Comparison of ENCODE assay signal across 24 cellular contexts in genomic region chr20:55471052-55472006, GRCh38.
DNase-seq lines count a peak whose midpoint lies in the region; ATAC-seq, FAIRE-seq and TF ChIP-seq lines count a peak whose summit lies in the region.
"Had no signal": no experiment of that assay in that cellular context is flagged by ENCODE, and none has a peak within 500 bp of the region (broad histone marks: within the 10 kb centered on the region; RNA-seq: fewer than 3 reads in every experiment).

No MANE protein-coding gene starts in this region.

- BruUV-seq in HepG2 (replicated peaks; lab: Mats Ljungman, UMichigan), result no TSS peak

- TF ChIP-seq RAD21 in HepG2 (CRISPR knock-in tag; IDR thresholded peaks at IDR 0.05), result peak; percentile 13; the same call in 1 of the 2 replicates

- H3K9ac ChIP-seq in HepG2 (ENCODE audit: insufficient read depth, low read depth, low read length), result peak overlapping the region; percentile 23; the same call in 1 of the 2 replicates

- H3K79me2 ChIP-seq in HepG2 (ENCODE audit: insufficient read depth, low read length), result no peaks in the 10 kb centered on the region

- H3K36me3 ChIP-seq in RWPE2 (ENCODE audit: low read depth), result no peaks in the 10 kb centered on the region
- no peaks in the 10 kb centered on the region for H3K36me3 ChIP-seq in HepG2 (replicated peaks in 1 of 2; ENCODE audit: control insufficient read depth in 1 of 2, insufficient read depth in 2 of 2, low read length in 2 of 2)
- H3K36me3 ChIP-seq: BE2C had no signal

- TF ChIP-seq EP300 in HepG2 (IDR thresholded peaks at IDR 0.05; ENCODE audit: low read depth in 2 of 2, low read length in 2 of 2) (peak; percentile 72 to 80; a peak in 3 of 4 replicates), HepG2 (CRISPR knock-in tag; IDR thresholded peaks at IDR 0.05; ENCODE audit: borderline replicate concordance) (no peak; the same call in 1 of the 2 replicates)

- intact Hi-C loops in HepG2 (cut with micrococcal nuclease; ENCODE audit: unreplicated experiment) (no loop called here), dorsolateral prefrontal cortex (cut with DNase I) (no loop called here)

- H3K4me3 ChIP-seq in RWPE2 (ENCODE audit: severe bottlenecking) (no peak overlapping the region), HepG2 (replicated peaks in 1 of 3; ENCODE audit: insufficient read depth in 1 of 3, low read depth in 2 of 3, low read length in 3 of 3) (peak overlapping the region in 2 of 3 experiments; percentile 7 to 30; a peak in 1 of 6 replicates), dorsolateral prefrontal cortex (no peak overlapping the region)
- H3K4me3 ChIP-seq: GM12878, GM23338 had no signal

- no peaks in the 10 kb centered on the region for H3K27me3 ChIP-seq in RWPE2 (ENCODE audit: insufficient read depth, poor library complexity, severe bottlenecking)
- no peaks in the 10 kb centered on the region for H3K27me3 ChIP-seq in HepG2 (ENCODE audit: control insufficient read depth in 1 of 2, insufficient read depth in 2 of 2, low read length in 2 of 2)
- peaks cover 0 to 18% (median 0%) of the 10 kb centered on the region in 45 donors for H3K27me3 ChIP-seq in dorsolateral prefrontal cortex
- H3K27me3 ChIP-seq: BE2C had no signal

- no peak overlapping the region for H2AFZ ChIP-seq in HepG2 (ENCODE audit: low read length)
- H2AFZ ChIP-seq: GM23338 had no signal

- peak overlapping the region; percentile 32 to 92 (median 43) for H3K27ac Mint-ChIP-seq in nephron
- H3K27ac Mint-ChIP-seq: CD4-positive, CD25-positive, alpha-beta regulatory T cell; CD8-positive, alpha-beta memory T cell; GM23338; IgD-negative memory B cell had no signal

- H3K9me3 ChIP-seq in RWPE2 (ENCODE audit: severe bottlenecking), result no peaks in the 10 kb centered on the region
- H3K9me3 ChIP-seq in HepG2 (ENCODE audit: low read length), result peaks cover 78% of the 10 kb centered on the region
- H3K9me3 ChIP-seq: BE2C had no signal

- in situ Hi-C loops in HepG2 (cut with HindIII; ENCODE audit: extremely low pct_ligation_motif_present, low pct_unique_long_range_greater_than_20kb), result no loop called here

- peak overlapping the region; percentile 48 for H3K4me2 ChIP-seq in HepG2 (ENCODE audit: low read depth, low read length)
- H3K4me2 ChIP-seq: GM23338 had no signal

- H3K36me3 Mint-ChIP-seq in nephron (ENCODE audit: low read depth), result no peaks in the 10 kb centered on the region
- H3K36me3 Mint-ChIP-seq: CD4-positive, CD25-positive, alpha-beta regulatory T cell; CD8-positive, alpha-beta memory T cell; IgD-negative memory B cell had no signal

- H4K20me1 ChIP-seq in HepG2 (ENCODE audit: insufficient read depth, low read length), result no peaks in the 10 kb centered on the region

- TF ChIP-seq POLR2A in HepG2 (IDR thresholded peaks at IDR 0.05; ENCODE audit: insufficient read depth in 1 of 2, low read depth in 2 of 2, low read length in 2 of 2), result no peak

- no peaks in the 10 kb centered on the region for H3K27me3 Mint-ChIP-seq in nephron (ENCODE audit: low read depth)
- H3K27me3 Mint-ChIP-seq: CD4-positive, CD25-positive, alpha-beta regulatory T cell; IgD-negative memory B cell had no signal

- POLR2A ChIA-PET in HepG2 (lab: Yijun Ruan, JAX), result interaction anchor here (0.9 to 1.5 kb wide), 3 partner anchors 29 to 921 kb away, joined by 3 to 5 read pairs (median 3); partner anchors contain the start of genes AURKA, CSTF1 and FAM210B

- no peak for TF ChIP-seq CTCF in RWPE2 (IDR thresholded peaks at IDR 0.05; ENCODE audit: poor library complexity, severe bottlenecking)
- no peak for TF ChIP-seq CTCF in HepG2 (CRISPR knock-in tag; IDR thresholded peaks at IDR 0.05)
- no peak for TF ChIP-seq CTCF in nephron (IDR thresholded peaks at IDR 0.05; ENCODE audit: unreplicated experiment in 3 of 3)
- TF ChIP-seq CTCF in dorsolateral prefrontal cortex (IDR thresholded peaks at IDR 0.05 in 54 of 56, conservative IDR thresholded peaks at IDR 0.05 in 2 of 56; ENCODE audit: low read depth in 1 of 56, partially characterized antibody in 56 of 56), result no peak

- no peak overlapping the region for H3K27ac ChIP-seq in RWPE2 (ENCODE audit: poor library complexity, severe bottlenecking)
- H3K27ac ChIP-seq in HepG2 (ENCODE audit: extremely low read length, insufficient read depth, low read length), result peak overlapping the region; percentile 80
- no peak overlapping the region for H3K27ac ChIP-seq in dorsolateral prefrontal cortex

- H3K4me3 Mint-ChIP-seq in nephron, result no peak overlapping the region
- H3K4me3 Mint-ChIP-seq: CD4-positive, CD25-positive, alpha-beta regulatory T cell; CD8-positive, alpha-beta memory T cell; GM23338; IgD-negative memory B cell had no signal

- H3K4me1 ChIP-seq in RWPE2 (ENCODE audit: insufficient read depth, poor library complexity, severe bottlenecking), result no peaks in the 10 kb centered on the region
- peaks cover 73% of the 10 kb centered on the region for H3K4me1 ChIP-seq in HepG2 (ENCODE audit: insufficient read depth, low read length)

- 13% methylated on average over 7 of the region's 7 CpGs for WGBS in HepG2 (ENCODE audit: low lambda C conversion rate)

- ATAC-seq in RWPE2 (ENCODE audit: low read depth), result peak; percentile 44; the same call in 1 of the 3 replicates
- peak; percentile 93 for ATAC-seq in HepG2
- no peak for ATAC-seq in GM19395 (IDR thresholded peaks at IDR 0.05; ENCODE audit: unreplicated experiment)
- no peak for ATAC-seq in HG03442 (IDR thresholded peaks at IDR 0.05; ENCODE audit: unreplicated experiment)
- ATAC-seq: GM12878, GM23338 had no signal

- CTCF ChIA-PET in HepG2 (lab: Yijun Ruan, JAX; ENCODE audit: low intra/inter-chr PET ratio, low total read pairs), result no interaction called here

- no peak for DNase-seq in RWPE2 (ENCODE audit: low spot score)
- peak; percentile 92 for DNase-seq in HepG2 (ENCODE audit: low spot score)
- DNase-seq in dorsolateral prefrontal cortex, result no peak
- DNase-seq: ACHN; BE2C; C1 segment of cervical spinal cord; CD4-positive, CD25-positive, alpha-beta regulatory T cell; CD8-positive, alpha-beta memory T cell; COR-L47; DMS 273 treated with DMSO at 0.1 percent for 48 hours; DMS53; DND-41; EL; H7; KBM-7 had no signal

- peak; percentile 96 for FAIRE-seq in endometrium (lab: Jason Lieb, UNC)
- FAIRE-seq in HepG2 (lab: Jason Lieb, UNC), result peak; percentile 70
- FAIRE-seq: A204.1, GM12878, GM19239 had no signal

- H3K9me3 Mint-ChIP-seq in nephron, result no peaks in the 10 kb centered on the region

- H3K4me1 Mint-ChIP-seq in nephron, result peaks cover 18% of the 10 kb centered on the region
- H3K4me1 Mint-ChIP-seq: CD4-positive, CD25-positive, alpha-beta regulatory T cell; CD8-positive, alpha-beta memory T cell; GM23338 had no signal

TF ChIP-seq in HepG2, 621 proteins besides CTCF, POLR2A, EP300 and RAD21 (continues in another document):
- TF ChIP-seq ZFP62 (CRISPR knock-in tag; IDR thresholded peaks at IDR 0.05) (no peak), ZNF616 (CRISPR knock-in tag; IDR thresholded peaks at IDR 0.05; ENCODE audit: low read depth) (no peak), ZC3H13 (CRISPR knock-in tag; IDR thresholded peaks at IDR 0.05) (no peak), ZFP36L2 (CRISPR knock-in tag; IDR thresholded peaks at IDR 0.05) (no peak), KDM4B (CRISPR knock-in tag; IDR thresholded peaks at IDR 0.05) (no peak), ZNF710 (CRISPR knock-in tag; IDR thresholded peaks at IDR 0.05; ENCODE audit: borderline replicate concordance) (peak; percentile 86; the same call in 1 of the 2 replicates), RNF2 (conservative IDR thresholded peaks at IDR 0.05; ENCODE audit: low read depth) (no peak), FOXJ3 (CRISPR knock-in tag; IDR thresholded peaks at IDR 0.05; ENCODE audit: borderline replicate concordance) (peak; percentile 75; the same call in 1 of the 2 replicates), POLR2AphosphoS5 (IDR thresholded peaks at IDR 0.05; ENCODE audit: low read depth, low read length) (no peak), SMAD1 (CRISPR knock-in tag; IDR thresholded peaks at IDR 0.05; ENCODE audit: borderline replicate concordance, low read depth) (no peak), ZSCAN20 (CRISPR knock-in tag; IDR thresholded peaks at IDR 0.05; ENCODE audit: borderline replicate concordance) (no peak), MLLT10 (CRISPR knock-in tag; IDR thresholded peaks at IDR 0.05) (no peak), ATF3 (CRISPR knock-in tag; IDR thresholded peaks at IDR 0.05) (no peak), ZNF619 (CRISPR knock-in tag; IDR thresholded peaks at IDR 0.05) (no peak), MEIS2 (CRISPR knock-in tag; IDR thresholded peaks at IDR 0.05) (no peak), ZNF335 (CRISPR knock-in tag; IDR thresholded peaks at IDR 0.05) (no peak), ZNF879 (CRISPR knock-in tag; IDR thresholded peaks at IDR 0.05) (no peak), SMYD3 (CRISPR knock-in tag; IDR thresholded peaks at IDR 0.05) (no peak), HDAC6 (IDR thresholded peaks at IDR 0.05; ENCODE audit: low read depth, low read length) (no peak), ZNF292 (CRISPR knock-in tag; IDR thresholded peaks at IDR 0.05; ENCODE audit: borderline replicate concordance, low read depth) (peak; percentile 68; the same call in 1 of the 2 replicates), CHD2 (IDR thresholded peaks at IDR 0.05; ENCODE audit: low read depth, low read length) (no peak), ZNF746 (CRISPR knock-in tag; IDR thresholded peaks at IDR 0.05) (peak; percentile 34; the same call in 1 of the 2 replicates)

Comparison
In these comparisons a context has a peak if more than half of its experiments do, and no peak if none do; other contexts are left out.
1. ATAC-seq: peak in RWPE2 (single experiment) and HepG2 (single experiment); none in GM19395 (single experiment) and HG03442 (single experiment).
2. H3K4me3 ChIP-seq: peak in HepG2 (2 of 3); none in RWPE2 (single experiment) and dorsolateral prefrontal cortex (0 of 59).